In genomic region chr12:27843714-27844245, GRCh38 we compare ENCODE assay signal across 1 cellular context.
TF ChIP-seq lines count a peak whose summit lies in the region.

No MANE protein-coding gene starts in this region.

TF ChIP-seq in GM23338, 12 proteins besides CTCF, POLR2A, EP300 and RAD21 (continued from another document):
- no peak for TF ChIP-seq ZNF462 (CRISPR knock-in tag; IDR thresholded peaks at IDR 0.05)
- TF ChIP-seq EZH2 (IDR thresholded peaks at IDR 0.05; ENCODE audit: low read depth, unreplicated experiment) = no peak
- TF ChIP-seq CREB1 (CRISPR knock-in tag; IDR thresholded peaks at IDR 0.05; ENCODE audit: low read depth) = no peak
- TF ChIP-seq ZNF331 (CRISPR knock-in tag; IDR thresholded peaks at IDR 0.05; ENCODE audit: low read depth) = no peak
- no peak for TF ChIP-seq STAT1 (IDR thresholded peaks at IDR 0.05; ENCODE audit: unreplicated experiment)
- TF ChIP-seq NANOG (IDR thresholded peaks at IDR 0.05; ENCODE audit: borderline replicate concordance) = no peak
- TF ChIP-seq POLR2AphosphoS5 (IDR thresholded peaks at IDR 0.05; ENCODE audit: low read depth) = no peak
